8 cellular contexts compared by ENCODE assay signal in genomic region chr17:63773272-63774140, GRCh38. TPM values are rescaled to one million over a fixed set of nuclear protein-coding genes. Genes with fewer than 3 reads are reported as not detected.
DNase-seq lines count a peak whose midpoint lies in the region; ATAC-seq and TF ChIP-seq lines count a peak whose summit lies in the region.

CCDC47 (minus strand) TSS chr17:63773597; CDS start chr17:63766175, 7,422 bp downstream.

- H3K9me3 ChIP-seq in BLaER1 = no peaks in the 10 kb centered on the region

- ATAC-seq in GM19328 (IDR thresholded peaks at IDR 0.05; ENCODE audit: unreplicated experiment) (peak; percentile 83), HG03520 (IDR thresholded peaks at IDR 0.05; ENCODE audit: unreplicated experiment) (peak; percentile 85)

- peak within 1 kb of the TSS; percentile 90 for H3K4me3 Mint-ChIP-seq in activated CD4-positive, alpha-beta T cell treated with anti-CD3 and anti-CD28 coated beads, Interleukin-2, amount 10 ng/mL, durations not matched to agents 7 days and 5 days

- H3K27me3 ChIP-seq in BLaER1 (no peaks in the 10 kb centered on the region), layer of hippocampus (ENCODE audit: control insufficient read depth, insufficient read depth, low read length) (no peaks in the 10 kb centered on the region)

- peak; percentile 100 for DNase-seq in NCI-H69 (lab: John Stamatoyannopoulos, UW)
- peak; percentile 99 for DNase-seq in activated CD4-positive, alpha-beta T cell treated with anti-CD3 and anti-CD28 coated beads, Interleukin-2, amount 10 ng/mL, durations not matched to agents 7 days and 5 days
- DNase-seq in coronary artery (ENCODE audit: low spot score) = peak; percentile 100
- DNase-seq in stimulated activated CD4-positive, alpha-beta T cell treated with anti-CD3 and anti-CD28 coated beads, Interleukin-1b, Interleukin-23, amount 100 ng/mL, for 4 hours (ENCODE audit: low read depth in 2 of 2) = peak; percentile 92 to 96

- H3K27ac ChIP-seq in BLaER1 (peak within 1 kb of the TSS; percentile 95), coronary artery (peak within 1 kb of the TSS; percentile 86 to 99), layer of hippocampus (ENCODE audit: low read depth, low read length) (peak within 1 kb of the TSS; percentile 98)

- H3K4me2 ChIP-seq in BLaER1 = peak within 1 kb of the TSS; percentile 97

- CTCF ChIA-PET in activated CD4-positive, alpha-beta T cell treated with anti-CD3 and anti-CD28 coated beads, Interleukin-2, amount 10 ng/mL, durations not matched to agents 7 days and 5 days (lab: Charles Lee) = interaction anchor here (0.7 to 2.4 kb wide), 17 partner anchors 8 to 348 kb away, joined by 3 to 10 read pairs (median 3); partner anchors contain the start of genes FTSJ3 and STRADA

- no peaks in the 10 kb centered on the region for H3K27me3 Mint-ChIP-seq in activated CD4-positive, alpha-beta T cell treated with anti-CD3 and anti-CD28 coated beads, Interleukin-2, amount 10 ng/mL, durations not matched to agents 7 days and 5 days

- POLR2A ChIA-PET in activated CD4-positive, alpha-beta T cell treated with anti-CD3 and anti-CD28 coated beads, Interleukin-2, amount 10 ng/mL, durations not matched to agents 7 days and 5 days (lab: Charles Lee) = interaction anchor here (0.7 to 1.5 kb wide), 5 partner anchors 9 to 76 kb away, joined by 3 to 10 read pairs (median 4); partner anchors contain the start of gene STRADA

- peaks cover 49% of the 10 kb centered on the region for H3K36me3 ChIP-seq in BLaER1

- peaks cover 55% of the 10 kb centered on the region for H3K4me1 Mint-ChIP-seq in activated CD4-positive, alpha-beta T cell treated with anti-CD3 and anti-CD28 coated beads, Interleukin-2, amount 10 ng/mL, durations not matched to agents 7 days and 5 days

- peak within 1 kb of the TSS; percentile 97 for H3K9ac ChIP-seq in BLaER1

- TF ChIP-seq CTCF in coronary artery (IDR thresholded peaks at IDR 0.05) = no peak

- H3K4me3 ChIP-seq in BLaER1 = peak within 1 kb of the TSS; percentile 91
- H3K4me3 ChIP-seq in coronary artery = peak within 1 kb of the TSS; percentile 98

- H3K4me1 ChIP-seq in BLaER1 = peaks cover 53% of the 10 kb centered on the region

- H4K20me1 ChIP-seq in BLaER1 = peaks cover 91% of the 10 kb centered on the region

- no peaks in the 10 kb centered on the region for H3K9me3 Mint-ChIP-seq in activated CD4-positive, alpha-beta T cell treated with anti-CD3 and anti-CD28 coated beads, Interleukin-2, amount 10 ng/mL, durations not matched to agents 7 days and 5 days

- H3K36me3 Mint-ChIP-seq in activated CD4-positive, alpha-beta T cell treated with anti-CD3 and anti-CD28 coated beads, Interleukin-2, amount 10 ng/mL, durations not matched to agents 7 days and 5 days (ENCODE audit: low read depth) = peaks cover 39% of the 10 kb centered on the region

- peak within 1 kb of the TSS; percentile 99 for H3K27ac Mint-ChIP-seq in activated CD4-positive, alpha-beta T cell treated with anti-CD3 and anti-CD28 coated beads, Interleukin-2, amount 10 ng/mL, durations not matched to agents 7 days and 5 days

RNA-seq across cellular contexts. Expression of gene CCDC47, which starts in this region (rescaled TPM):
- total RNA-seq in activated CD4-positive, alpha-beta T cell treated with anti-CD3 and anti-CD28 coated beads, Interleukin-2, amount 10 ng/mL, durations not matched to agents 7 days and 5 days = 10 to 100 TPM; 59.2 to 65.4 TPM

Comparison
In these comparisons a context has a peak if more than half of its experiments do, and no peak if none do; other contexts are left out.
1. Peak in every context shown above with its lines: DNase-seq, ATAC-seq, H3K4me3 ChIP-seq and H3K27ac ChIP-seq.